In genomic region chr19:48738557-48739399, GRCh38 we compare ENCODE assay signal across 8 cellular contexts. TPM values are rescaled to one million over a fixed set of nuclear protein-coding genes. Genes with fewer than 3 reads are reported as not detected.
A peak's percentile ranks its signal among the peaks of the same experiment; 100 is the strongest.
DNase-seq lines count a peak whose midpoint lies in the region; ATAC-seq and TF ChIP-seq lines count a peak whose summit lies in the region.

No MANE protein-coding gene starts in this region.

- H3K4me1 ChIP-seq in HEK293 (ENCODE audit: control insufficient read depth, insufficient read depth, low read length) (peaks cover 5% of the 10 kb centered on the region), prostate gland (replicated peaks) (peaks cover 7% of the 10 kb centered on the region), upper lobe of right lung (peaks cover 3% of the 10 kb centered on the region)

- H3K4me3 ChIP-seq in HEK293 (ENCODE audit: low read depth, low read length) = peak overlapping the region; percentile 36
- peak overlapping the region; percentile 38 to 40 for H3K4me3 ChIP-seq in prostate gland
- peak overlapping the region; percentile 63 for H3K4me3 ChIP-seq in upper lobe of right lung

- peaks cover 12% of the 10 kb centered on the region for H3K4me1 Mint-ChIP-seq in T-helper 1 cell treated with Interleukin-12 subunit alpha and Interleukin-12 subunit beta and Interleukin-4 antibody, amounts not matched to agents 30 μg/mL and 1 μg/mL, for 36 hours (ENCODE audit: low read depth)

- H3K27ac ChIP-seq in HEK293 (ENCODE audit: extremely low read depth, low read depth, low read length) (peak overlapping the region; percentile 77; the same call in 1 of the 2 replicates), prostate gland (peak overlapping the region; percentile 61 to 71), upper lobe of right lung (peak overlapping the region; percentile 76)

- H3K36me3 Mint-ChIP-seq in T-helper 1 cell treated with Interleukin-12 subunit alpha and Interleukin-12 subunit beta and Interleukin-4 antibody, amounts not matched to agents 30 μg/mL and 1 μg/mL, for 36 hours (ENCODE audit: low read depth) = no peaks in the 10 kb centered on the region

- H3K4me3 Mint-ChIP-seq in T-helper 1 cell treated with Interleukin-12 subunit alpha and Interleukin-12 subunit beta and Interleukin-4 antibody, amounts not matched to agents 30 μg/mL and 1 μg/mL, for 36 hours = peak overlapping the region; percentile 17

- CTCF ChIA-PET in HEK293 (lab: Yijun Ruan, JAX) = interaction anchor here (0.5 to 2.1 kb wide), 13 partner anchors 9 to 220 kb away, joined by 3 to 31 read pairs (median 3); partner anchors contain the start of gene CA11

- ATAC-seq in left ventricle myocardium superior (peak; percentile 89), upper lobe of right lung (peak; percentile 94)

- H3K27ac Mint-ChIP-seq in T-helper 1 cell treated with Interleukin-12 subunit alpha and Interleukin-12 subunit beta and Interleukin-4 antibody, amounts not matched to agents 30 μg/mL and 1 μg/mL, for 36 hours = no peak overlapping the region

- H3K27me3 ChIP-seq in prostate gland (replicated peaks; ENCODE audit: insufficient read depth) = no peaks in the 10 kb centered on the region
- no peaks in the 10 kb centered on the region for H3K27me3 ChIP-seq in upper lobe of right lung

- POLR2A ChIA-PET in HEK293 (lab: Yijun Ruan, JAX) = interaction anchor here (0.5 to 2.9 kb wide), 16 partner anchors 9 to 490 kb away, joined by 3 to 35 read pairs (median 6); partner anchors contain the start of genes BAX, CA11, GYS1 and IZUMO1

- peak; percentile 26 for TF ChIP-seq POLR2A in prostate gland (IDR thresholded peaks at IDR 0.05)

- H3K36me3 ChIP-seq in HEK293 (ENCODE audit: control insufficient read depth in 2 of 2, insufficient read depth in 1 of 2, low read length in 2 of 2) (no peaks in the 10 kb centered on the region), prostate gland (no peaks in the 10 kb centered on the region), upper lobe of right lung (no peaks in the 10 kb centered on the region)

- intact Hi-C loops in left ventricle myocardium superior (cut with micrococcal nuclease) (no loop called here), prostate gland (cut with DNase I) (loop anchor here (10.0 kb wide), 1 partner anchor 64 kb away; the partner anchor contains the start of gene NTN5), upper lobe of right lung (cut with DNase I) (no loop called here)

- no peaks in the 10 kb centered on the region for H3K9me3 ChIP-seq in HEK293 (ENCODE audit: control insufficient read depth, insufficient read depth, low read depth, low read length)
- H3K9me3 ChIP-seq in prostate gland = no peaks in the 10 kb centered on the region
- no peaks in the 10 kb centered on the region for H3K9me3 ChIP-seq in upper lobe of right lung

- DNase-seq in Daoy (ENCODE audit: low read depth) (peak; percentile 94), NCI-H1417 treated with DMSO at 0.1 percent for 48 hours (lab: John Stamatoyannopoulos, UW) (peak; percentile 43), amygdala (lab: John Stamatoyannopoulos, UW) (peak in 53 of 56 donors; percentile 23 to 93 (median 74)), left ventricle myocardium superior (peak; percentile 96), prostate gland (ENCODE audit: low spot score) (peak; percentile 94), upper lobe of right lung (peak; percentile 97)

- WGBS in prostate gland = 2% methylated on average over 46 of the region's 95 CpGs

- TF ChIP-seq CTCF in HEK293 (tag by site-specific recombination; IDR thresholded peaks at IDR 0.05) = no peak
- TF ChIP-seq CTCF in prostate gland (IDR thresholded peaks at IDR 0.05) = peak; percentile 41 to 78 (median 62)
- peak; percentile 19 for TF ChIP-seq CTCF in upper lobe of right lung (IDR thresholded peaks at IDR 0.05)

- no peaks in the 10 kb centered on the region for H3K9me3 Mint-ChIP-seq in T-helper 1 cell treated with Interleukin-12 subunit alpha and Interleukin-12 subunit beta and Interleukin-4 antibody, amounts not matched to agents 30 μg/mL and 1 μg/mL, for 36 hours

- H3K27me3 Mint-ChIP-seq in T-helper 1 cell treated with Interleukin-12 subunit alpha and Interleukin-12 subunit beta and Interleukin-4 antibody, amounts not matched to agents 30 μg/mL and 1 μg/mL, for 36 hours (ENCODE audit: low read depth) = peaks cover 17% of the 10 kb centered on the region

TF ChIP-seq in HEK293, 187 proteins besides CTCF, POLR2A, EP300 and RAD21 (continues in another document):
- TF ChIP-seq ZSCAN4 (tag by site-specific recombination; IDR thresholded peaks at IDR 0.05) (no peak), GLI4 (tag by site-specific recombination; IDR thresholded peaks at IDR 0.05) (no peak), ZBTB20 (tag by site-specific recombination; IDR thresholded peaks at IDR 0.05) (no peak), ZNF266 (tag by site-specific recombination; IDR thresholded peaks at IDR 0.05; ENCODE audit: low read depth) (no peak), ZNF561 (tag by site-specific recombination; IDR thresholded peaks at IDR 0.05; ENCODE audit: borderline replicate concordance) (peak; percentile 76; the same call in 1 of the 2 replicates), PBX3 (CRISPR knock-in tag; IDR thresholded peaks at IDR 0.05) (peak; percentile 95), OSR2 (tag by site-specific recombination; IDR thresholded peaks at IDR 0.05) (no peak), ZNF341 (tag by site-specific recombination; IDR thresholded peaks at IDR 0.05; ENCODE audit: low read depth) (no peak), ZNF274 (IDR thresholded peaks at IDR 0.05; ENCODE audit: low read length) (no peak), ZNF274 (tag by site-specific recombination; IDR thresholded peaks at IDR 0.05; ENCODE audit: borderline replicate concordance) (no peak), ZNF600 (tag by site-specific recombination; IDR thresholded peaks at IDR 0.05) (peak; percentile 48), ZNF791 (tag by site-specific recombination; IDR thresholded peaks at IDR 0.05) (no peak), ZEB2 (tag by site-specific recombination; IDR thresholded peaks at IDR 0.05) (no peak), BCL11A (tag by site-specific recombination; IDR thresholded peaks at IDR 0.05; ENCODE audit: low read depth) (0 out of 2 replicates have a peak, but pooled peaks have one; percentile 26), ZNF138 (tag by site-specific recombination; IDR thresholded peaks at IDR 0.05; ENCODE audit: borderline replicate concordance) (no peak), HOXC10 (CRISPR knock-in tag; IDR thresholded peaks at IDR 0.05) (0 out of 2 replicates have a peak, but pooled peaks have one; percentile 41), PRDM6 (tag by site-specific recombination; IDR thresholded peaks at IDR 0.05) (no peak)

RNA-seq across cellular contexts. Expression of gene RASIP1, which starts 1.6 kb away (rescaled TPM):
- total RNA-seq in Daoy (2014; rRNA removed; shearing (Covaris generic)) = 0.17 TPM in 1 of 2 replicates, not detected in the other
- total RNA-seq in left ventricle myocardium superior (13.7 TPM), prostate gland (10 to 100 TPM in 1 of 2 donors, 1 to 10 TPM in 1; 9.1 to 16.2 TPM), upper lobe of right lung (54.5 TPM)

RNA-seq across cellular contexts. Expression of gene IZUMO1, which starts 7.9 kb away (rescaled TPM):
- total RNA-seq in Daoy (2014; rRNA removed; shearing (Covaris generic)) = not detected in 2 replicates
- total RNA-seq in left ventricle myocardium superior (1.0 TPM), prostate gland (1 to 10 TPM in 1 of 2 donors, not detected in 1; 6.4 TPM), upper lobe of right lung (3.8 TPM)

RNA-seq across cellular contexts. Expression of gene FUT1, which starts 13.7 kb away (rescaled TPM):
- 0.39 TPM in 1 of 2 replicates, not detected in the other for total RNA-seq in Daoy (2014; rRNA removed; shearing (Covaris generic))
- 1.6 TPM for total RNA-seq in left ventricle myocardium superior
- total RNA-seq in prostate gland = 1 to 10 TPM; 2.1 to 4.1 TPM
- 19.9 TPM for total RNA-seq in upper lobe of right lung

RNA-seq across cellular contexts. Expression of gene FGF21, which starts 16.5 kb away (rescaled TPM):
- not detected in 2 replicates for total RNA-seq in Daoy (2014; rRNA removed; shearing (Covaris generic))
- total RNA-seq in left ventricle myocardium superior (not detected), prostate gland (not detected), upper lobe of right lung (not detected)

RNA-seq across cellular contexts. Expression of gene MAMSTR, which starts 19.3 kb away (rescaled TPM):
- 0.34 and 2.9 TPM in 2 replicates for total RNA-seq in Daoy (2014; rRNA removed; shearing (Covaris generic))
- 3.0 TPM for total RNA-seq in left ventricle myocardium superior
- total RNA-seq in prostate gland = 10 to 100 TPM in 1 of 2 donors, 1 to 10 TPM in 1; 2.6 to 13.9 TPM
- total RNA-seq in upper lobe of right lung = 1.2 TPM

Comparison
In these comparisons a context has a peak if more than half of its experiments do, and no peak if none do; other contexts are left out.
1. Peak in every context shown above with its lines: DNase-seq, ATAC-seq, H3K4me3 ChIP-seq and H3K27ac ChIP-seq.
2. DNase-seq: peak in every context shown above with its lines; median percentile 97 in upper lobe of right lung; 96 in left ventricle myocardium superior; 94 in Daoy; 94 in prostate gland; 74 in amygdala; 43 in NCI-H1417 treated with DMSO at 0.1 percent for 48 hours.